Comparison of ENCODE assay signal across 13 cellular contexts in genomic region chr6:16583151-16583762, GRCh38.
DNase-seq lines count a peak whose midpoint lies in the region; ATAC-seq and TF ChIP-seq lines count a peak whose summit lies in the region.
"Had no signal": no experiment of that assay in that cellular context is flagged by ENCODE, and none has a peak within 500 bp of the region (broad histone marks: within the 10 kb centered on the region; RNA-seq: fewer than 3 reads in every experiment).

No MANE protein-coding gene starts in this region.

- 89% methylated on average over 12 of the region's 12 CpGs for WGBS in suprapubic skin

- TF ChIP-seq CTCF in suprapubic skin (IDR thresholded peaks at IDR 0.05), result no peak

- DNase-seq in suprapubic skin (ENCODE audit: low spot score in 2 of 2), result no peak
- no peak for DNase-seq in LoVo (ENCODE audit: low spot score)
- no peak for DNase-seq in stimulated activated CD4-positive, alpha-beta T cell treated with anti-CD3 and anti-CD28 coated beads, Interleukin-4, amount 100 ng/mL, for 1 hour
- no peak for DNase-seq in iPS-NIHi11 (ENCODE audit: low spot score)
- DNase-seq: activated CD4-positive, alpha-beta T cell treated with anti-CD3 and anti-CD28 coated beads, Interleukin-2, amount 50 U/mL, for 4 hours; activated effector memory CD4-positive, alpha-beta T cell treated with anti-CD3 and anti-CD28 coated beads, Interleukin-2, amount 50 U/mL, for 16 hours; stimulated activated CD8-positive, alpha-beta memory T cell treated with anti-CD3 and anti-CD28 coated beads, Interleukin-4, amount 100 ng/mL, for 48 hours; T-helper 17 cell had no signal

- TF ChIP-seq EP300 in suprapubic skin (IDR thresholded peaks at IDR 0.05), result no peak

- H3K9me3 ChIP-seq in muscle layer of duodenum (ENCODE audit: control insufficient read depth in 1 of 2, low read length in 2 of 2) (no peaks in the 10 kb centered on the region), suprapubic skin (no peaks in the 10 kb centered on the region)

- TF ChIP-seq POLR2A in suprapubic skin (IDR thresholded peaks at IDR 0.05), result no peak

- 0 out of 2 replicates have a peak, but pooled peaks cover 3% of the 10 kb centered on the region for H3K36me3 ChIP-seq in ACC112 (ENCODE audit: insufficient read depth, low read length)
- peaks cover 6 to 10% of the 10 kb centered on the region in 2 donors for H3K36me3 ChIP-seq in muscle layer of duodenum (ENCODE audit: control insufficient read depth in 1 of 2, insufficient read depth in 2 of 2, low read length in 2 of 2)
- peaks cover 25% of the 10 kb centered on the region for H3K36me3 ChIP-seq in suprapubic skin

- peak overlapping the region; percentile 74 for H2AFZ ChIP-seq in ACC112 (ENCODE audit: low read length, unreplicated experiment)

- H3K4me3 ChIP-seq in ACC112 (ENCODE audit: low read depth, low read length) (peak overlapping the region; percentile 81), muscle layer of duodenum (ENCODE audit: low read depth in 1 of 2, low read length in 2 of 2) (peak overlapping the region in 1 of 2 donors; percentile 37), suprapubic skin (no peak overlapping the region)

- no peaks in the 10 kb centered on the region for H3K27me3 ChIP-seq in ACC112 (ENCODE audit: insufficient read depth, low read length)
- H3K27me3 ChIP-seq in muscle layer of duodenum (ENCODE audit: low read depth, low read length), result no peaks in the 10 kb centered on the region
- no peaks in the 10 kb centered on the region for H3K27me3 ChIP-seq in suprapubic skin

- no peaks in the 10 kb centered on the region for H3K79me2 ChIP-seq in ACC112 (ENCODE audit: control insufficient read depth, insufficient read depth, low read length, unreplicated experiment)

- H3K4me1 ChIP-seq in ACC112 (ENCODE audit: control insufficient read depth, insufficient read depth, low read length, unreplicated experiment) (peaks cover 21% of the 10 kb centered on the region), muscle layer of duodenum (ENCODE audit: control insufficient read depth in 1 of 2, insufficient read depth in 2 of 2, low read length in 2 of 2) (no peaks in the 10 kb centered on the region), suprapubic skin (no peaks in the 10 kb centered on the region)

- peak overlapping the region; percentile 80 for H3K27ac ChIP-seq in ACC112 (ENCODE audit: low read depth, low read length)
- peak overlapping the region; percentile 67 for H3K27ac ChIP-seq in cingulate gyrus (ENCODE audit: low read depth, low read length)
- peak overlapping the region; percentile 57 for H3K27ac ChIP-seq in muscle layer of duodenum (ENCODE audit: low read length)
- no peak overlapping the region for H3K27ac ChIP-seq in suprapubic skin

- peak; percentile 72 for ATAC-seq in GM19455 (IDR thresholded peaks at IDR 0.05; ENCODE audit: unreplicated experiment)
- ATAC-seq: Panc1, T-helper 17 cell had no signal
